28 cellular contexts compared by ENCODE assay signal in genomic region chr4:41921476-41921875, GRCh38.
"Had no signal": no experiment of that assay in that cellular context is flagged by ENCODE, and none has a peak within 500 bp of the region (broad histone marks: within the 10 kb centered on the region; RNA-seq: fewer than 3 reads in every experiment).

No MANE protein-coding gene starts in this region.

- H3K36me3 ChIP-seq: neural progenitor cell, neutrophil, pancreas, right lobe of liver, sigmoid colon, suprapubic skin, tibial artery, transverse colon, upper lobe of right lung, uterus had no signal

- H3K4me2 ChIP-seq: neural progenitor cell had no signal

- H3K9ac ChIP-seq: neural progenitor cell had no signal

- H2AFZ ChIP-seq: neural progenitor cell had no signal

- H3K9me3 ChIP-seq: neutrophil, pancreas, psoas muscle, right lobe of liver, sigmoid colon, suprapubic skin, testis, transverse colon, upper lobe of right lung, uterus had no signal

- H3K27ac ChIP-seq: neural progenitor cell, neutrophil, pancreas, psoas muscle, right lobe of liver, sigmoid colon, suprapubic skin, testis, tibial artery, transverse colon, upper lobe of right lung, uterus had no signal

- H3K4me1 ChIP-seq: neural progenitor cell, pancreas, psoas muscle, right lobe of liver, sigmoid colon, suprapubic skin, testis, tibial artery, transverse colon, upper lobe of right lung, uterus had no signal

- H3K27me3 ChIP-seq: neural progenitor cell, pancreas, right lobe of liver, sigmoid colon, suprapubic skin, testis, upper lobe of right lung, uterus had no signal

- H3K36me3 Mint-ChIP-seq: natural killer cell; neural progenitor cell; stimulated activated memory B cell treated with anti-CD40 and anti-IgM and Interleukin-4, amounts not matched to agents 10 μg/mL and 1 μg/mL and 100 μg/mL, for 72 hours; type B pancreatic cell had no signal

- FAIRE-seq: pancreas, small intestine had no signal

- H3K27me3 Mint-ChIP-seq: type B pancreatic cell had no signal

- ATAC-seq: naive thymus-derived CD4-positive, alpha-beta T cell; natural killer cell; pancreas; psoas muscle; right cardiac atrium; right lobe of liver; stimulated activated memory B cell treated with anti-CD40 and anti-IgM and Interleukin-4, amounts not matched to agents 10 μg/mL and 1 μg/mL and 100 μg/mL, for 72 hours; stimulated activated naive CD8-positive, alpha-beta T cell treated with anti-CD3 and anti-CD28 coated beads, Interleukin-15, amount 100 ng/mL, for 72 hours; stimulated activated naive CD8-positive, alpha-beta T cell treated with anti-CD3 and anti-CD28 coated beads, Interleukin-15, Interleukin-2, amounts not matched to agents 100 U/mL and 50 U/mL, for 24 hours; upper lobe of right lung had no signal

- H3K9me3 Mint-ChIP-seq: natural killer cell had no signal

- H3K27ac Mint-ChIP-seq: naive thymus-derived CD4-positive, alpha-beta T cell; natural killer cell; nephron; neural progenitor cell; stimulated activated memory B cell treated with anti-CD40 and anti-IgM and Interleukin-4, amounts not matched to agents 10 μg/mL and 1 μg/mL and 100 μg/mL, for 72 hours; stimulated activated naive CD8-positive, alpha-beta T cell treated with anti-CD3 and anti-CD28 coated beads, Interleukin-15, amount 100 ng/mL, for 72 hours; type B pancreatic cell had no signal

- H3K4me1 Mint-ChIP-seq: naive thymus-derived CD4-positive, alpha-beta T cell; natural killer cell; nephron; neural progenitor cell; stimulated activated memory B cell treated with anti-CD40 and anti-IgM and Interleukin-4, amounts not matched to agents 10 μg/mL and 1 μg/mL and 100 μg/mL, for 72 hours; stimulated activated naive CD8-positive, alpha-beta T cell treated with anti-CD3 and anti-CD28 coated beads, Interleukin-15, amount 100 ng/mL, for 72 hours had no signal

- H3K4me3 Mint-ChIP-seq: naive thymus-derived CD4-positive, alpha-beta T cell; natural killer cell; nephron; neural progenitor cell; stimulated activated memory B cell treated with anti-CD40 and anti-IgM and Interleukin-4, amounts not matched to agents 10 μg/mL and 1 μg/mL and 100 μg/mL, for 72 hours; stimulated activated naive CD8-positive, alpha-beta T cell treated with anti-CD3 and anti-CD28 coated beads, Interleukin-15, amount 100 ng/mL, for 72 hours; type B pancreatic cell had no signal

- H3K4me3 ChIP-seq: neural progenitor cell, pancreas, psoas muscle, right lobe of liver, sigmoid colon, suprapubic skin, testis, tibial artery, transverse colon, upper lobe of right lung, uterus had no signal

- DNase-seq: naive thymus-derived CD4-positive, alpha-beta T cell; natural killer cell; nucleus accumbens; pancreas; psoas muscle; right cardiac atrium; right lobe of liver; sigmoid colon; small intestine; stimulated activated CD4-positive, alpha-beta T cell treated with anti-CD3 and anti-CD28 coated beads, Interleukin-1b, Interleukin-23, amount 100 ng/mL, for 48 hours; stimulated activated CD4-positive, alpha-beta T cell treated with anti-CD3 and anti-CD28 coated beads, Interleukin-4, amount 100 ng/mL, for 1 hour; stimulated activated CD4-positive, alpha-beta T cell treated with anti-CD3 and anti-CD28 coated beads, Interleukin-4, amount 100 ng/mL, for 4 hours; stimulated activated CD8-positive, alpha-beta memory T cell treated with anti-CD3 and anti-CD28 coated beads, Interleukin-4, amount 100 ng/mL, for 48 hours; stimulated activated naive CD4-positive, alpha-beta T cell; stimulated activated naive CD8-positive, alpha-beta T cell treated with anti-CD3 and anti-CD28 coated beads, Interleukin-15, amount 100 ng/mL, for 72 hours; stimulated activated naive CD8-positive, alpha-beta T cell treated with anti-CD3 and anti-CD28 coated beads, Interleukin-15, Interleukin-2, amounts not matched to agents 100 U/mL and 50 U/mL, for 24 hours; substantia nigra; testis; tibial artery; transverse colon; upper lobe of right lung; uterus had no signal
